Comparison of ENCODE assay signal across 1 cellular context in the genomic region with DNA sequence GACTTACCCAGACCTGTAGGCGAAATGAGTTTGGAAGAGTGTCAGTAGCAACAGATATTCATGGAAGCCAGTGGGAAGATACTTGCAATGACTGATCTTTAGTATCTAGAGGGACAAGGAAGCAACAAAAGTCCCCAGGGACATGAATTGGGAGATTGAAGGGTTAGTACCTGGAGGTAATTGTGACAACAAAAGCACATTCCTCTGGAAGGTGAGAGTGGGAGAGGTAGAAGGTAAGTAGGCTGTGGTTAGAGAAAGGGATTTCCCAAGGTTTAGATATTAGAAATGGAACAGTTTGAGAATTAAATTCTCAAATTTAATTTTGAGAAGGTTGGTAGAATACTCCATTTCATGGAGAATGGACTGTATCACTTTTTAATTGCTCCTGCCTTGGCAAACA.
TF ChIP-seq lines count a peak whose summit lies in the region.

No MANE protein-coding gene starts in this region.

TF ChIP-seq in IMR-90, 13 proteins besides CTCF, POLR2A, EP300 and RAD21 (continued from another document):
- TF ChIP-seq, protein P1, sequence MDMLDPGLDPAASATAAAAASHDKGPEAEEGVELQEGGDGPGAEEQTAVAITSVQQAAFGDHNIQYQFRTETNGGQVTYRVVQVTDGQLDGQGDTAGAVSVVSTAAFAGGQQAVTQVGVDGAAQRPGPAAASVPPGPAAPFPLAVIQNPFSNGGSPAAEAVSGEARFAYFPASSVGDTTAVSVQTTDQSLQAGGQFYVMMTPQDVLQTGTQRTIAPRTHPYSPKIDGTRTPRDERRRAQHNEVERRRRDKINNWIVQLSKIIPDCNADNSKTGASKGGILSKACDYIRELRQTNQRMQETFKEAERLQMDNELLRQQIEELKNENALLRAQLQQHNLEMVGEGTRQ (IDR thresholded peaks at IDR 0.05; ENCODE audit: low read depth, low read length): no peak
- TF ChIP-seq RFX5 (IDR thresholded peaks at IDR 0.05; ENCODE audit: low read depth, low read length): no peak
- no peak for TF ChIP-seq MXI1 (IDR thresholded peaks at IDR 0.05; ENCODE audit: borderline replicate concordance, low read depth, low read length)
- no peak for TF ChIP-seq RCOR1 (IDR thresholded peaks at IDR 0.05; ENCODE audit: insufficient replicate concordance, low read length)
- no peak for TF ChIP-seq CEBPB (IDR thresholded peaks at IDR 0.05; ENCODE audit: low read depth, low read length)
- no peak for TF ChIP-seq SMC3 (IDR thresholded peaks at IDR 0.05; ENCODE audit: low read depth, low read length)
- TF ChIP-seq MAZ (IDR thresholded peaks at IDR 0.05; ENCODE audit: borderline replicate concordance, low read depth, low read length): no peak
- no peak for TF ChIP-seq FOS (IDR thresholded peaks at IDR 0.05; ENCODE audit: low read depth, low read length)
- no peak for TF ChIP-seq CHD1 (IDR thresholded peaks at IDR 0.05; ENCODE audit: low read depth, low read length)
- TF ChIP-seq BHLHE40 (IDR thresholded peaks at IDR 0.05; ENCODE audit: low read depth, low read length): no peak
- no peak for TF ChIP-seq MAFK (IDR thresholded peaks at IDR 0.05; ENCODE audit: low read depth, low read length)
- TF ChIP-seq NFE2L2 (IDR thresholded peaks at IDR 0.05; ENCODE audit: low read depth, low read length): no peak
